Comparison of ENCODE assay signal across 24 cellular contexts in genomic region chr13:41833201-41833600, GRCh38.
DNase-seq lines count a peak whose midpoint lies in the region; ATAC-seq, FAIRE-seq and TF ChIP-seq lines count a peak whose summit lies in the region.
"Had no signal": no experiment of that assay in that cellular context is flagged by ENCODE, and none has a peak within 500 bp of the region (broad histone marks: within the 10 kb centered on the region; RNA-seq: fewer than 3 reads in every experiment).

No MANE protein-coding gene starts in this region.

- H3K9ac ChIP-seq in PC-3 (ENCODE audit: low read length) = no peak overlapping the region
- H3K9ac ChIP-seq: BLaER1 had no signal

- no peaks in the 10 kb centered on the region for H3K9me3 ChIP-seq in PC-3 (ENCODE audit: low read length)
- H3K9me3 ChIP-seq: Peyer's patch had no signal

- H3K79me2 ChIP-seq in PC-3 (ENCODE audit: low read length) = no peaks in the 10 kb centered on the region

- H3K4me1 ChIP-seq in PC-3 (ENCODE audit: insufficient read depth, low read length) = peaks cover 22% of the 10 kb centered on the region
- H3K4me1 ChIP-seq: Peyer's patch had no signal

- no peaks in the 10 kb centered on the region for H3K36me3 ChIP-seq in PC-3 (ENCODE audit: low read depth, low read length)
- H3K36me3 ChIP-seq in bronchial epithelial cell (ENCODE audit: control insufficient read depth, insufficient read depth, low read length) = peaks cover 1% of the 10 kb centered on the region

- ATAC-seq in PC-3 = peak; percentile 74
- no peak for ATAC-seq in GM21381 (IDR thresholded peaks at IDR 0.05; ENCODE audit: unreplicated experiment)
- no peak for ATAC-seq in GM18861 (IDR thresholded peaks at IDR 0.05; ENCODE audit: unreplicated experiment)
- ATAC-seq: GM12878 had no signal

- H3F3A ChIP-seq in PC-3 (ENCODE audit: low read length, unreplicated experiment) = no peaks in the 10 kb centered on the region

- no peak overlapping the region for H3K4me3 ChIP-seq in PC-3 (ENCODE audit: low read length)
- no peak overlapping the region for H3K4me3 ChIP-seq in bronchial epithelial cell (ENCODE audit: low read depth, low read length)
- H3K4me3 ChIP-seq: BLaER1, GM12878, Peyer's patch, SK-N-MC had no signal

- intact Hi-C loops in PC-3 (cut with micrococcal nuclease) (no loop called here), head of caudate nucleus (cut with DNase I) (no loop called here)

- POLR2A ChIA-PET in PC-3 (lab: Charles Lee; ENCODE audit: unreplicated experiment) = no interaction called here

- H3K9me2 ChIP-seq in PC-3 (replicated peaks; ENCODE audit: low read length) = no peaks in the 10 kb centered on the region

- H3K27me3 ChIP-seq in PC-3 (ENCODE audit: low read length) (no peaks in the 10 kb centered on the region), bronchial epithelial cell (ENCODE audit: control insufficient read depth, insufficient read depth, low read length) (no peaks in the 10 kb centered on the region)
- H3K27me3 ChIP-seq: BLaER1, Peyer's patch had no signal

- no peak overlapping the region for H3K4me2 ChIP-seq in PC-3 (ENCODE audit: low read length)
- H3K4me2 ChIP-seq: BLaER1 had no signal

- H3K27ac ChIP-seq in PC-3 (ENCODE audit: low read length) = no peak overlapping the region
- H3K27ac ChIP-seq: BLaER1, HL-60, Peyer's patch, SK-N-MC had no signal

- peak; percentile 64 for FAIRE-seq in bronchial epithelial cell (lab: Jason Lieb, UNC)
- FAIRE-seq: GM12878, H1 had no signal

- H4K20me1 ChIP-seq in PC-3 (ENCODE audit: low read length) = no peaks in the 10 kb centered on the region
- H4K20me1 ChIP-seq: BLaER1 had no signal

- H2AFZ ChIP-seq in PC-3 (ENCODE audit: low read length) = no peak overlapping the region

- DNase-seq in PC-3 = peak; percentile 20
- peak; percentile 44 for DNase-seq in bronchial epithelial cell (ENCODE audit: low read depth)
- peak in 41 of 42 donors; percentile 8 to 78 (median 39) for DNase-seq in head of caudate nucleus
- DNase-seq in activated CD4-positive, alpha-beta T cell treated with anti-CD3 and anti-CD28 coated beads for 48 hours = no peak
- DNase-seq in DMS53 (lab: John Stamatoyannopoulos, UW) = no peak
- DNase-seq: CD4-positive, CD25-positive, alpha-beta regulatory T cell; GDM1; HCEC 1CT; NCI-H1092; NCI-H1417 treated with DMSO at 0.1 percent for 48 hours; NCI-H1694 treated with DMSO at 0.1 percent for 48 hours; NCI-H2081; NCI-H2227 treated with DMSO at 0.1 percent for 48 hours; NCI-H510A; NCI-H69; Peyer's patch; SHP77 treated with DMSO at 0.1 percent for 48 hours had no signal

- CTCF ChIA-PET in PC-3 (lab: Charles Lee) = no interaction called here

- BruUV-seq in PC-3 (replicated peaks; lab: Mats Ljungman, UMichigan) = no TSS peak

- no peak for TF ChIP-seq CTCF in PC-3 (conservative IDR thresholded peaks at IDR 0.05; ENCODE audit: low read depth, low read length)
- TF ChIP-seq CTCF in bronchial epithelial cell (IDR thresholded peaks at IDR 0.05; ENCODE audit: insufficient read depth, low read length, severe bottlenecking) = no peak

Comparison
In these comparisons a context has a peak if more than half of its experiments do, and no peak if none do; other contexts are left out.
1. DNase-seq: peak in PC-3 (single experiment), bronchial epithelial cell (single experiment) and head of caudate nucleus (41 of 42); none in activated CD4-positive, alpha-beta T cell treated with anti-CD3 and anti-CD28 coated beads for 48 hours (single experiment) and DMS53 (single experiment).